In genomic region chr7:99398891-99399445, GRCh38 we compare ENCODE assay signal across 12 cellular contexts. TPM values are rescaled to one million over a fixed set of nuclear protein-coding genes. Genes with fewer than 3 reads are reported as not detected.
A peak's percentile ranks its signal among the peaks of the same experiment; 100 is the strongest.
DNase-seq lines count a peak whose midpoint lies in the region; TF ChIP-seq lines count a peak whose summit lies in the region.
"Had no signal": no experiment of that assay in that cellular context is flagged by ENCODE, and none has a peak within 500 bp of the region (broad histone marks: within the 10 kb centered on the region; RNA-seq: fewer than 3 reads in every experiment).

No MANE protein-coding gene starts in this region.

- CTCF ChIA-PET in CD4-positive, alpha-beta memory T cell (lab: Charles Lee; ENCODE audit: partially characterized antibody), result interaction anchor here (1.2 to 1.4 kb wide), 3 partner anchors 13 to 86 kb away, joined by 3 read pairs; no protein-coding TSS in a partner anchor
- CTCF ChIA-PET in activated CD4-positive, alpha-beta memory T cell treated with anti-CD3 and anti-CD28 coated beads for 36 hours (lab: Charles Lee), result no interaction called here
- CTCF ChIA-PET in PC-9 (lab: Charles Lee), result no interaction called here

- peaks cover 4% of the 10 kb centered on the region; the same call in 1 of the 2 replicates for H3K79me2 ChIP-seq in PC-9 (ENCODE audit: low read depth)

- peaks cover under 1% of the 10 kb centered on the region for H3K4me1 ChIP-seq in CD4-positive, alpha-beta memory T cell (ENCODE audit: insufficient read depth, low read length)
- H3K4me1 ChIP-seq in PC-9 (replicated peaks; ENCODE audit: insufficient read depth), result no peaks in the 10 kb centered on the region

- H4K20me1 ChIP-seq in PC-9 (ENCODE audit: insufficient read depth), result peaks cover 52% of the 10 kb centered on the region

- no peak overlapping the region for H3K4me3 Mint-ChIP-seq in CD4-positive, alpha-beta memory T cell
- no peak overlapping the region for H3K4me3 Mint-ChIP-seq in activated CD4-positive, alpha-beta memory T cell treated with anti-CD3 and anti-CD28 coated beads for 36 hours
- no peak overlapping the region for H3K4me3 Mint-ChIP-seq in glutamatergic neuron (ENCODE audit: unreplicated experiment)

- no peaks in the 10 kb centered on the region for H3K9me2 ChIP-seq in PC-9 (ENCODE audit: insufficient read depth)

- H3K4me3 ChIP-seq in CD4-positive, alpha-beta memory T cell (ENCODE audit: low read length in 2 of 2), result no peak overlapping the region
- H3K4me3 ChIP-seq in PC-9, result no peak overlapping the region
- H3K4me3 ChIP-seq: gastroesophageal sphincter, right atrium auricular region had no signal

- H3K9me3 ChIP-seq in CD4-positive, alpha-beta memory T cell (ENCODE audit: control insufficient read depth in 1 of 2, low read length in 2 of 2), result no peaks in the 10 kb centered on the region
- no peaks in the 10 kb centered on the region for H3K9me3 ChIP-seq in PC-9 (ENCODE audit: insufficient read depth, low read depth)
- H3K9me3 ChIP-seq: gastroesophageal sphincter, right atrium auricular region had no signal

- H3K27ac ChIP-seq in 22Rv1 (peak overlapping the region; percentile 22; the same call in 1 of the 2 replicates), PC-9 (no peak overlapping the region)
- no peak overlapping the region for H3K27ac ChIP-seq in CD4-positive, alpha-beta memory T cell (ENCODE audit: low read depth, low read length)
- H3K27ac ChIP-seq: right atrium auricular region had no signal

- no TSS peak for BruUV-seq in PC-9 (replicated peaks; lab: Mats Ljungman, UMichigan)

- DNase-seq in CD4-positive, alpha-beta memory T cell, result no peak
- DNase-seq in activated CD4-positive, alpha-beta memory T cell treated with anti-CD3 and anti-CD28 coated beads for 36 hours, result no peak
- DNase-seq in glutamatergic neuron (no peak), putamen (ENCODE audit: low spot score) (no peak), NCI-H748 (lab: John Stamatoyannopoulos, UW; ENCODE audit: unreplicated experiment) (no peak), PC-9 (no peak)
- DNase-seq: activated CD8-positive, alpha-beta memory T cell treated with anti-CD3 and anti-CD28 coated beads, Interleukin-2, amount 50 U/mL, for 4 hours; NCI-H2171 treated with DMSO at 0.1 percent for 48 hours; T1000 had no signal

- TF ChIP-seq CTCF in 22Rv1 (IDR thresholded peaks at IDR 0.05) (no peak), glutamatergic neuron (IDR thresholded peaks at IDR 0.05; ENCODE audit: partially characterized antibody, unreplicated experiment) (no peak), PC-9 (conservative IDR thresholded peaks at IDR 0.05) (no peak)

- intact Hi-C loops in CD4-positive, alpha-beta memory T cell (cut with micrococcal nuclease), result no loop called here
- intact Hi-C loops in activated CD4-positive, alpha-beta memory T cell treated with anti-CD3 and anti-CD28 coated beads for 36 hours (cut with micrococcal nuclease), result no loop called here
- intact Hi-C loops in PC-9 (cut with micrococcal nuclease; ENCODE audit: unreplicated experiment), result no loop called here

- H3K27me3 Mint-ChIP-seq in CD4-positive, alpha-beta memory T cell, result no peaks in the 10 kb centered on the region
- H3K27me3 Mint-ChIP-seq in activated CD4-positive, alpha-beta memory T cell treated with anti-CD3 and anti-CD28 coated beads for 36 hours, result no peaks in the 10 kb centered on the region
- H3K27me3 Mint-ChIP-seq in glutamatergic neuron (ENCODE audit: unreplicated experiment), result peaks cover 3% of the 10 kb centered on the region

- H3K4me1 Mint-ChIP-seq in CD4-positive, alpha-beta memory T cell, result peaks cover 8 to 22% (median 15%) of the 10 kb centered on the region in 4 donors
- peaks cover 5% of the 10 kb centered on the region for H3K4me1 Mint-ChIP-seq in activated CD4-positive, alpha-beta memory T cell treated with anti-CD3 and anti-CD28 coated beads for 36 hours (ENCODE audit: low read depth)
- H3K4me1 Mint-ChIP-seq in glutamatergic neuron (ENCODE audit: low read depth, unreplicated experiment), result peaks cover 2% of the 10 kb centered on the region

- no peaks in the 10 kb centered on the region for H3K27me3 ChIP-seq in CD4-positive, alpha-beta memory T cell (ENCODE audit: insufficient read depth, low read length)
- no peaks in the 10 kb centered on the region for H3K27me3 ChIP-seq in PC-9 (ENCODE audit: insufficient read depth, low read depth)
- H3K27me3 ChIP-seq: gastroesophageal sphincter, right atrium auricular region had no signal

- POLR2A ChIA-PET in CD4-positive, alpha-beta memory T cell (lab: Charles Lee; ENCODE audit: partially characterized antibody), result interaction anchor here (0.6 to 13.0 kb wide), 9 partner anchors 7 to 392 kb away, joined by 3 to 210 read pairs (median 7); partner anchors contain the start of genes BUD31, PDAP1 and ZNF394
- POLR2A ChIA-PET in activated CD4-positive, alpha-beta memory T cell treated with anti-CD3 and anti-CD28 coated beads for 36 hours (lab: Charles Lee), result interaction anchor here (0.6 to 2.7 kb wide), 5 partner anchors 8 to 101 kb away, joined by 3 to 11 read pairs (median 4); partner anchors contain the start of genes BUD31, PDAP1 and ZNF394
- POLR2A ChIA-PET in PC-9 (lab: Charles Lee; ENCODE audit: unreplicated experiment), result interaction anchor here (0.6 kb wide), 1 partner anchor 800 kb away, joined by 3 read pairs; no protein-coding TSS in a partner anchor

- peak overlapping the region in 6 of 7 donors; percentile 23 to 88 (median 56) for H3K27ac Mint-ChIP-seq in CD4-positive, alpha-beta memory T cell
- peak overlapping the region; percentile 50 for H3K27ac Mint-ChIP-seq in activated CD4-positive, alpha-beta memory T cell treated with anti-CD3 and anti-CD28 coated beads for 36 hours
- H3K27ac Mint-ChIP-seq in glutamatergic neuron (ENCODE audit: unreplicated experiment), result peak overlapping the region; percentile 77

- no peak overlapping the region for H3K4me2 ChIP-seq in PC-9

- peaks cover 31 to 79% of the 10 kb centered on the region in 2 donors for H3K36me3 Mint-ChIP-seq in CD4-positive, alpha-beta memory T cell
- peaks cover 51% of the 10 kb centered on the region for H3K36me3 Mint-ChIP-seq in activated CD4-positive, alpha-beta memory T cell treated with anti-CD3 and anti-CD28 coated beads for 36 hours
- H3K36me3 Mint-ChIP-seq in glutamatergic neuron (ENCODE audit: unreplicated experiment), result peaks cover 6% of the 10 kb centered on the region

- H3F3A ChIP-seq in PC-9 (ENCODE audit: insufficient read depth, low read depth), result peaks cover 39% of the 10 kb centered on the region

- no peak overlapping the region for H2AFZ ChIP-seq in PC-9

- H3K9me3 Mint-ChIP-seq in CD4-positive, alpha-beta memory T cell, result peaks cover 0 to 3% (median 0%) of the 10 kb centered on the region in 8 donors
- no peaks in the 10 kb centered on the region for H3K9me3 Mint-ChIP-seq in activated CD4-positive, alpha-beta memory T cell treated with anti-CD3 and anti-CD28 coated beads for 36 hours
- peaks cover 5% of the 10 kb centered on the region for H3K9me3 Mint-ChIP-seq in glutamatergic neuron (ENCODE audit: unreplicated experiment)

- H3K36me3 ChIP-seq in CD4-positive, alpha-beta memory T cell (ENCODE audit: insufficient read depth, low read length), result peaks cover 54% of the 10 kb centered on the region
- peaks cover 37% of the 10 kb centered on the region for H3K36me3 ChIP-seq in PC-9 (ENCODE audit: low read depth)

RNA-seq across cellular contexts. Expression of gene PDAP1, which starts 9.4 kb away (rescaled TPM):
- total RNA-seq in CD4-positive, alpha-beta memory T cell, result 10 to 100 TPM; 66.0 to 67.0 TPM
- polyA plus RNA-seq in CD4-positive, alpha-beta memory T cell, result 10 to 100 TPM; 21.5 to 27.7 TPM
- total RNA-seq in activated CD4-positive, alpha-beta memory T cell treated with anti-CD3 and anti-CD28 coated beads for 36 hours, result 100 to 1,000 TPM; 149 to 162 TPM
- total RNA-seq in glutamatergic neuron (ENCODE audit: unreplicated experiment) (134 TPM), PC-9 (2021) (141 and 180 TPM in 2 replicates)

RNA-seq across cellular contexts. Expression of gene BUD31, which starts 9.8 kb away (rescaled TPM):
- 10 to 100 TPM; 60.0 to 61.3 TPM for total RNA-seq in CD4-positive, alpha-beta memory T cell
- polyA plus RNA-seq in CD4-positive, alpha-beta memory T cell, result 100 to 1,000 TPM; 163 to 175 TPM
- 100 to 1,000 TPM; 143 to 149 TPM for total RNA-seq in activated CD4-positive, alpha-beta memory T cell treated with anti-CD3 and anti-CD28 coated beads for 36 hours
- 73.9 TPM for total RNA-seq in glutamatergic neuron (ENCODE audit: unreplicated experiment)
- 167 and 178 TPM in 2 replicates for total RNA-seq in PC-9 (2021)

RNA-seq across cellular contexts. Expression of gene ARPC1B, which starts 24.4 kb away (rescaled TPM):
- total RNA-seq in CD4-positive, alpha-beta memory T cell, result 100 to 1,000 TPM; 188 to 191 TPM
- 100 to 1,000 TPM; 862 to 906 TPM for polyA plus RNA-seq in CD4-positive, alpha-beta memory T cell
- 100 to 1,000 TPM; 432 to 435 TPM for total RNA-seq in activated CD4-positive, alpha-beta memory T cell treated with anti-CD3 and anti-CD28 coated beads for 36 hours
- total RNA-seq in glutamatergic neuron (ENCODE audit: unreplicated experiment) (9.5 TPM), PC-9 (2021) (276 and 289 TPM in 2 replicates)

RNA-seq across cellular contexts. Expression of gene PTCD1, which starts 39.6 kb away (rescaled TPM):
- 1 to 10 TPM; 7.4 to 7.7 TPM for total RNA-seq in CD4-positive, alpha-beta memory T cell
- polyA plus RNA-seq in CD4-positive, alpha-beta memory T cell, result 1 to 10 TPM in 1 of 2 donors, under 1 TPM in 1; 1.00 to 4.0 TPM
- 1 to 10 TPM; 7.4 TPM for total RNA-seq in activated CD4-positive, alpha-beta memory T cell treated with anti-CD3 and anti-CD28 coated beads for 36 hours
- total RNA-seq in glutamatergic neuron (ENCODE audit: unreplicated experiment) (5.5 TPM), PC-9 (2021) (8.0 and 8.8 TPM in 2 replicates)

RNA-seq across cellular contexts. Expression of gene CPSF4, which starts 39.8 kb away (rescaled TPM):
- 10 to 100 TPM; 49.2 to 54.7 TPM for total RNA-seq in CD4-positive, alpha-beta memory T cell
- 10 to 100 TPM; 21.9 to 26.8 TPM for polyA plus RNA-seq in CD4-positive, alpha-beta memory T cell
- 10 to 100 TPM; 57.7 to 60.3 TPM for total RNA-seq in activated CD4-positive, alpha-beta memory T cell treated with anti-CD3 and anti-CD28 coated beads for 36 hours
- total RNA-seq in glutamatergic neuron (ENCODE audit: unreplicated experiment) (106 TPM), PC-9 (2021) (69.0 and 81.5 TPM in 2 replicates)

Comparison
In these comparisons a context has a peak if more than half of its experiments do, and no peak if none do; other contexts are left out.
1. RNA of gene ARPC1B, which starts 24.4 kb away (total RNA-seq): 432 to 435 TPM in activated CD4-positive, alpha-beta memory T cell treated with anti-CD3 and anti-CD28 coated beads for 36 hours, 276 to 289 TPM in PC-9 and 188 to 191 TPM in CD4-positive, alpha-beta memory T cell; 9.5 TPM in glutamatergic neuron (single experiment); every median in the first group is over 10 times any median in the second.
2. Peak in every context shown above with its lines, with median percentiles within 50 percentile points of each other: H3K27ac Mint-ChIP-seq.